Comparison of ENCODE assay signal across 8 cellular contexts in genomic region chr16:66604376-66605176, GRCh38. TPM values are rescaled to one million over a fixed set of nuclear protein-coding genes. Genes with fewer than 3 reads are reported as not detected.
A peak's percentile ranks its signal among the peaks of the same experiment; 100 is the strongest.
DNase-seq lines count a peak whose midpoint lies in the region; ATAC-seq and TF ChIP-seq lines count a peak whose summit lies in the region.

TSS of gene CMTM3 (plus strand) at chr16:66604704. CDS start at chr16:66604806, 102 bp downstream.

- TF ChIP-seq CTCF in C4-2B (conservative IDR thresholded peaks at IDR 0.05) = peak; percentile 70

- CTCF ChIA-PET in T-cell (lab: Charles Lee) = interaction anchor here (0.5 to 2.5 kb wide), 7 partner anchors 15 to 285 kb away, joined by 3 to 17 read pairs (median 3); partner anchors contain the start of gene NAE1 (in 1 of the 2)

- peak; percentile 51 for ATAC-seq in GM19395 (IDR thresholded peaks at IDR 0.05; ENCODE audit: unreplicated experiment)
- peak; percentile 56 to 61 (median 58) for ATAC-seq in T-cell (replicated peaks in 1 of 4)
- ATAC-seq in activated naive CD8-positive, alpha-beta T cell treated with anti-CD3 and anti-CD28 coated beads, Interleukin-2, amount 50 U/mL, for 24 hours = peak; percentile 51
- ATAC-seq in left ventricle myocardium superior = peak; percentile 67
- peak; percentile 58 for ATAC-seq in sciatic nerve
- ATAC-seq in HG02763 (IDR thresholded peaks at IDR 0.05; ENCODE audit: unreplicated experiment) = no peak

- no peak within 1 kb of the TSS for H3K27ac ChIP-seq in C4-2B

- H3K27me3 Mint-ChIP-seq in T-cell = no peaks in the 10 kb centered on the region
- H3K27me3 Mint-ChIP-seq in activated naive CD8-positive, alpha-beta T cell treated with anti-CD3 and anti-CD28 coated beads, Interleukin-2, amount 50 U/mL, for 24 hours = no peaks in the 10 kb centered on the region

- peaks cover 0 to 4% (median 0%) of the 10 kb centered on the region in 3 donors for H3K9me3 Mint-ChIP-seq in T-cell
- H3K9me3 Mint-ChIP-seq in activated naive CD8-positive, alpha-beta T cell treated with anti-CD3 and anti-CD28 coated beads, Interleukin-2, amount 50 U/mL, for 24 hours = peaks cover 8% of the 10 kb centered on the region

- POLR2A ChIA-PET in T-cell (lab: Charles Lee) = no interaction called here

- peaks cover 44 to 62% (median 50%) of the 10 kb centered on the region in 3 donors for H3K4me1 Mint-ChIP-seq in T-cell
- peaks cover 42% of the 10 kb centered on the region for H3K4me1 Mint-ChIP-seq in activated naive CD8-positive, alpha-beta T cell treated with anti-CD3 and anti-CD28 coated beads, Interleukin-2, amount 50 U/mL, for 24 hours

- peak within 1 kb of the TSS; percentile 93 to 94 for H3K27ac Mint-ChIP-seq in T-cell
- peak within 1 kb of the TSS; percentile 90 for H3K27ac Mint-ChIP-seq in activated naive CD8-positive, alpha-beta T cell treated with anti-CD3 and anti-CD28 coated beads, Interleukin-2, amount 50 U/mL, for 24 hours

- H3K4me3 Mint-ChIP-seq in T-cell = peak within 1 kb of the TSS; percentile 86 to 96 (median 90)
- peak within 1 kb of the TSS; percentile 92 for H3K4me3 Mint-ChIP-seq in activated naive CD8-positive, alpha-beta T cell treated with anti-CD3 and anti-CD28 coated beads, Interleukin-2, amount 50 U/mL, for 24 hours

- peak; percentile 67 for DNase-seq in HuH-7 (ENCODE audit: low spot score)
- peak; percentile 34 to 80 (median 62) for DNase-seq in T-cell
- peak; percentile 81 for DNase-seq in activated naive CD8-positive, alpha-beta T cell treated with anti-CD3 and anti-CD28 coated beads, Interleukin-2, amount 50 U/mL, for 24 hours
- peak; percentile 85 for DNase-seq in left ventricle myocardium superior
- peak; percentile 86 for DNase-seq in sciatic nerve (ENCODE audit: low spot score)

- peaks cover 3% of the 10 kb centered on the region for H3K36me3 Mint-ChIP-seq in T-cell
- H3K36me3 Mint-ChIP-seq in activated naive CD8-positive, alpha-beta T cell treated with anti-CD3 and anti-CD28 coated beads, Interleukin-2, amount 50 U/mL, for 24 hours (ENCODE audit: low read depth) = peaks cover under 1% of the 10 kb centered on the region

- intact Hi-C loops in left ventricle myocardium superior (cut with micrococcal nuclease) = no loop called here
- intact Hi-C loops in sciatic nerve (cut with DNase I) = loop anchor here (5.0 kb wide), 1 partner anchor 197 kb away; no protein-coding TSS in a partner anchor

RNA-seq across cellular contexts. Expression of gene CMTM3, which starts in this region (rescaled TPM):
- total RNA-seq in T-cell (10 to 100 TPM; 63.5 to 84.8 (median 75.4) TPM), left ventricle myocardium superior (10.6 TPM), sciatic nerve (44.5 TPM)
